Comparison of ENCODE assay signal across 12 cellular contexts in genomic region chr7:22718200-22718711, GRCh38. TPM values are rescaled to one million over a fixed set of nuclear protein-coding genes. Genes with fewer than 3 reads are reported as not detected.
A peak's percentile ranks its signal among the peaks of the same experiment; 100 is the strongest.
DNase-seq lines count a peak whose midpoint lies in the region; ATAC-seq and TF ChIP-seq lines count a peak whose summit lies in the region.
"Had no signal": no experiment of that assay in that cellular context is flagged by ENCODE, and none has a peak within 500 bp of the region (broad histone marks: within the 10 kb centered on the region; RNA-seq: fewer than 3 reads in every experiment).

No MANE protein-coding gene starts in this region.

- H3K27me3 ChIP-seq in SK-N-SH (ENCODE audit: insufficient read depth), result no peaks in the 10 kb centered on the region; the same call in 1 of the 2 replicates

- H3K27ac ChIP-seq in SK-N-SH (ENCODE audit: low read depth in 2 of 2, low read length in 1 of 2), result peak overlapping the region; percentile 51 to 87; a peak in 3 of 4 replicates
- H3K27ac ChIP-seq: prostate gland had no signal

- H4K20me1 ChIP-seq in SK-N-SH (ENCODE audit: insufficient read depth), result no peaks in the 10 kb centered on the region

- CTCF ChIA-PET in SK-N-SH (lab: Yijun Ruan, JAX), result interaction anchor here (0.9 to 2.5 kb wide), 3 partner anchors 10 to 337 kb away, joined by 3 to 7 read pairs (median 4); no protein-coding TSS in a partner anchor

- DNase-seq in Caki2 (ENCODE audit: low read depth) (peak; percentile 90), SK-N-SH (no peak), fibroblast of villous mesenchyme (ENCODE audit: low read depth) (peak; percentile 49), pulmonary artery endothelial cell (ENCODE audit: low read depth, low spot score) (peak; percentile 69), germinal center (ENCODE audit: low spot score) (no peak), SW480 (ENCODE audit: low spot score) (no peak), NCI-H1105 (lab: John Stamatoyannopoulos, UW) (no peak)
- DNase-seq: DND-41; MV-4-11; stimulated activated naive CD8-positive, alpha-beta T cell treated with anti-CD3 and anti-CD28 coated beads, Interleukin-15, Interleukin-2, amounts not matched to agents 100 U/mL and 50 U/mL, for 24 hours had no signal

- TF ChIP-seq EP300 in SK-N-SH (IDR thresholded peaks at IDR 0.05; ENCODE audit: borderline replicate concordance in 1 of 2, low read depth in 1 of 2, low read length in 1 of 2), result 0 out of 4 replicates have a peak, but pooled peaks of 1 of the 2 experiments have one; percentile 28

- H3K79me2 ChIP-seq in SK-N-SH (ENCODE audit: insufficient read depth), result no peaks in the 10 kb centered on the region

- peak overlapping the region; percentile 77 for H3K4me2 ChIP-seq in SK-N-SH

- TF ChIP-seq CTCF in SK-N-SH (IDR thresholded peaks at IDR 0.05) (no peak), fibroblast of villous mesenchyme (IDR thresholded peaks at IDR 0.05; ENCODE audit: insufficient read depth, low read depth, low read length) (no peak)

- no peaks in the 10 kb centered on the region for H3K9me3 ChIP-seq in SK-N-SH
- H3K9me3 ChIP-seq: prostate gland had no signal

- peak overlapping the region; percentile 24; the same call in 1 of the 2 replicates for H2AFZ ChIP-seq in SK-N-SH (ENCODE audit: low read depth)

- H3K9ac ChIP-seq in SK-N-SH, result peak overlapping the region; percentile 37; the same call in 1 of the 2 replicates

- H3K36me3 ChIP-seq in SK-N-SH (replicated peaks in 1 of 2; ENCODE audit: control insufficient read depth in 1 of 2, insufficient read depth in 2 of 2, low read length in 1 of 2), result no peaks in the 10 kb centered on the region
- H3K36me3 ChIP-seq: prostate gland had no signal

- WGBS in SK-N-SH (ENCODE audit: low lambda C conversion rate), result 11% methylated on average over 6 of the region's 6 CpGs

- peaks cover 2 to 11% of the 10 kb centered on the region in 2 experiments; a peak in 3 of 4 replicates for H3K4me1 ChIP-seq in SK-N-SH (ENCODE audit: control insufficient read depth in 1 of 2, insufficient read depth in 2 of 2, low read depth in 1 of 2, low read length in 1 of 2)
- H3K4me1 ChIP-seq: prostate gland had no signal

- no peak for ATAC-seq in GM19455 (IDR thresholded peaks at IDR 0.05; ENCODE audit: unreplicated experiment)
- ATAC-seq: stimulated activated naive CD8-positive, alpha-beta T cell treated with anti-CD3 and anti-CD28 coated beads, Interleukin-15, Interleukin-2, amounts not matched to agents 100 U/mL and 50 U/mL, for 24 hours had no signal

- no peaks in the 10 kb centered on the region for H3K9me2 ChIP-seq in SK-N-SH

- peaks cover 18% of the 10 kb centered on the region for H3F3A ChIP-seq in SK-N-SH (replicated peaks; ENCODE audit: insufficient read depth)

- in situ Hi-C loops in Caki2 (cut with HindIII; ENCODE audit: low pct_unique_long_range_greater_than_20kb, low sequenced_read_pairs), result no loop called here

- TF ChIP-seq RAD21 in SK-N-SH (IDR thresholded peaks at IDR 0.05; ENCODE audit: low read length), result no peak

- H3K4me3 ChIP-seq in SK-N-SH (ENCODE audit: low read depth in 2 of 2, low read length in 1 of 2) (peak overlapping the region in 1 of 2 experiments; percentile 36; a peak in 2 of 4 replicates), fibroblast of villous mesenchyme (ENCODE audit: low read depth, low read length) (no peak overlapping the region)
- H3K4me3 ChIP-seq: prostate gland had no signal

- POLR2A ChIA-PET in SK-N-SH (lab: Yijun Ruan, JAX), result no interaction called here

TF ChIP-seq in SK-N-SH, 30 proteins besides CTCF, POLR2A, EP300 and RAD21:
- TF ChIP-seq FOSL2 (IDR thresholded peaks at IDR 0.05; ENCODE audit: borderline replicate concordance, low read depth) (peak; percentile 67; the same call in 1 of the 2 replicates), ELF1 (IDR thresholded peaks at IDR 0.05) (no peak), TEAD4 (IDR thresholded peaks at IDR 0.05; ENCODE audit: borderline replicate concordance, insufficient read depth) (peak; percentile 29; the same call in 1 of the 2 replicates), POLR2AphosphoS5 (IDR thresholded peaks at IDR 0.05; ENCODE audit: low read depth, low read length) (peak; percentile 25; the same call in 1 of the 2 replicates), NFIC (IDR thresholded peaks at IDR 0.05; ENCODE audit: borderline replicate concordance) (peak; percentile 95), MAX (IDR thresholded peaks at IDR 0.05; ENCODE audit: low read depth) (0 out of 2 replicates have a peak, but pooled peaks have one; percentile 23), PBX3 (IDR thresholded peaks at IDR 0.05) (peak; percentile 63), TCF12 (IDR thresholded peaks at IDR 0.05) (peak; percentile 67), JUND (IDR thresholded peaks at IDR 0.05) (peak; percentile 70; the same call in 1 of the 2 replicates), ZBTB33 (IDR thresholded peaks at IDR 0.05; ENCODE audit: borderline replicate concordance, low read depth) (no peak), YY1 (IDR thresholded peaks at IDR 0.05; ENCODE audit: low read depth) (no peak)

RNA-seq across cellular contexts. Expression of gene IL6, which starts 8.7 kb away (rescaled TPM):
- total RNA-seq in Caki2 (2014; rRNA removed; shearing (Covaris generic); ENCODE audit: low replicate concordance), result 2.0 and 6.4 TPM in 2 replicates
- 13.6 and 20.5 TPM in 2 replicates for polyA plus RNA-seq in SK-N-SH (2012; rRNA removed)
- 15.4 and 22.0 TPM in 2 replicates for polyA plus RNA-seq in SK-N-SH (2012; cell fraction: cytosol; rRNA removed)
- 59.0 and 64.8 TPM in 2 replicates for polyA plus RNA-seq in SK-N-SH (2012; cell fraction: nucleus; rRNA removed)
- total RNA-seq in fibroblast of villous mesenchyme (19.6 and 29.4 TPM in 2 replicates), pulmonary artery endothelial cell (8.2 and 16.3 TPM in 2 replicates)
- total RNA-seq: prostate gland had no signal

Comparison
In these comparisons a context has a peak if more than half of its experiments do, and no peak if none do; other contexts are left out.
1. DNase-seq: peak in Caki2 (single experiment), fibroblast of villous mesenchyme (single experiment) and pulmonary artery endothelial cell (single experiment); none in SK-N-SH (single experiment), germinal center (single experiment), SW480 (single experiment) and NCI-H1105 (single experiment).